10 cellular contexts compared by ENCODE assay signal in genomic region chr3:80688814-80689213, GRCh38.
A peak's percentile ranks its signal among the peaks of the same experiment; 100 is the strongest.
DNase-seq lines count a peak whose midpoint lies in the region; ATAC-seq and TF ChIP-seq lines count a peak whose summit lies in the region.
"Had no signal": no experiment of that assay in that cellular context is flagged by ENCODE, and none has a peak within 500 bp of the region (broad histone marks: within the 10 kb centered on the region; RNA-seq: fewer than 3 reads in every experiment).

No MANE protein-coding gene starts in this region.

- H3K4me1 ChIP-seq in Panc1 (ENCODE audit: control insufficient read depth, insufficient read depth, low read length) (no peaks in the 10 kb centered on the region), testis (no peaks in the 10 kb centered on the region)
- H3K4me1 ChIP-seq: BLaER1 treated with 17β-estradiol and CSF1 and Interleukin-3, amounts not matched to agents 10 nM and 100 nM had no signal

- CTCF ChIA-PET in Panc1 (lab: Charles Lee) = no interaction called here

- BruUV-seq in Panc1 (replicated peaks; lab: Mats Ljungman, UMichigan) = no TSS peak

- H3K27me3 ChIP-seq in Panc1 (ENCODE audit: control insufficient read depth, insufficient read depth, low read length) (no peaks in the 10 kb centered on the region), testis (no peaks in the 10 kb centered on the region)
- H3K27me3 ChIP-seq: BLaER1 treated with 17β-estradiol and CSF1 and Interleukin-3, amounts not matched to agents 10 nM and 100 nM had no signal

- peak; percentile 29; the same call in 1 of the 2 replicates for TF ChIP-seq CTCF in Panc1 (IDR thresholded peaks at IDR 0.05)
- peak; percentile 44 for TF ChIP-seq CTCF in fibroblast of pulmonary artery (IDR thresholded peaks at IDR 0.05; ENCODE audit: low read length, missing control alignments)
- peak in 1 of 3 experiments; percentile 43 for TF ChIP-seq CTCF in testis (IDR thresholded peaks at IDR 0.05)

- H3K36me3 ChIP-seq in Panc1 (ENCODE audit: control insufficient read depth, insufficient read depth, low read length) = no peaks in the 10 kb centered on the region
- H3K36me3 ChIP-seq in testis (ENCODE audit: low read depth, missing control alignments) = no peaks in the 10 kb centered on the region
- H3K36me3 ChIP-seq: BLaER1 treated with 17β-estradiol and CSF1 and Interleukin-3, amounts not matched to agents 10 nM and 100 nM had no signal

- no peaks in the 10 kb centered on the region for H3K9me3 ChIP-seq in Panc1 (ENCODE audit: control insufficient read depth, insufficient read depth, low read depth, low read length)
- H3K9me3 ChIP-seq in testis = no peaks in the 10 kb centered on the region
- H3K9me3 ChIP-seq: BLaER1 treated with 17β-estradiol and CSF1 and Interleukin-3, amounts not matched to agents 10 nM and 100 nM had no signal

- ATAC-seq in Panc1 (no peak), GM21367 (IDR thresholded peaks at IDR 0.05; ENCODE audit: unreplicated experiment) (no peak), left lobe of liver (no peak)

- intact Hi-C loops in Panc1 (cut with micrococcal nuclease; ENCODE audit: unreplicated experiment) = loop anchor here (5.0 kb wide), 1 partner anchor 1167 kb away; no protein-coding TSS in a partner anchor
- intact Hi-C loops in testis (cut with DNase I; ENCODE audit: low total_unique reads) = no loop called here

- peak; percentile 46 for DNase-seq in SIG-M5 treated with dmso at 0.1 percent for 504 hours (lab: John Stamatoyannopoulos, UW; ENCODE audit: unreplicated experiment)
- DNase-seq in SIG-M5 (lab: John Stamatoyannopoulos, UW) = no peak
- no peak for DNase-seq in Panc1 (ENCODE audit: low read depth, low spot score)
- peak; percentile 66 for DNase-seq in fibroblast of pulmonary artery (ENCODE audit: low read depth)
- DNase-seq in testis = peak; percentile 39
- DNase-seq in NCI-H1048 (lab: John Stamatoyannopoulos, UW) = no peak
- no peak for DNase-seq in left lobe of liver (ENCODE audit: low spot score)
- DNase-seq: activated B cell treated with CpG ODN at 0.5 μM for 24 hours had no signal

- 21 to 31% methylated on average over 2 of the region's 2 CpGs for WGBS in testis, 2 donors

- H3K4me3 ChIP-seq in Panc1 (ENCODE audit: low read depth in 2 of 2, low read length in 2 of 2) (no peak overlapping the region), fibroblast of pulmonary artery (replicated peaks; ENCODE audit: low read depth, low read length) (no peak overlapping the region), testis (no peak overlapping the region)
- H3K4me3 ChIP-seq: BLaER1 treated with 17β-estradiol and CSF1 and Interleukin-3, amounts not matched to agents 10 nM and 100 nM had no signal

- POLR2A ChIA-PET in Panc1 (lab: Charles Lee) = no interaction called here

- H3K27ac ChIP-seq in Panc1 (ENCODE audit: low read length) = no peak overlapping the region
- no peak overlapping the region for H3K27ac ChIP-seq in testis
- H3K27ac ChIP-seq: BLaER1 treated with 17β-estradiol and CSF1 and Interleukin-3, amounts not matched to agents 10 nM and 100 nM had no signal

- in situ Hi-C loops in Panc1 (cut with HindIII; ENCODE audit: low pct_unique_long_range_greater_than_20kb, low sequenced_read_pairs) = no loop called here

- no peak for TF ChIP-seq POLR2A in testis (IDR thresholded peaks at IDR 0.05)

Comparison
In these comparisons a context has a peak if more than half of its experiments do, and no peak if none do; other contexts are left out.
1. DNase-seq: peak in SIG-M5 treated with dmso at 0.1 percent for 504 hours (single experiment), fibroblast of pulmonary artery (single experiment) and testis (single experiment); none in SIG-M5 (single experiment), Panc1 (single experiment), NCI-H1048 (single experiment) and left lobe of liver (single experiment).